18 cellular contexts compared by ENCODE assay signal in genomic region chr1:9298282-9298681, GRCh38. TPM values are rescaled to one million over a fixed set of nuclear protein-coding genes. Genes with fewer than 3 reads are reported as not detected.
DNase-seq lines count a peak whose midpoint lies in the region; ATAC-seq, FAIRE-seq and TF ChIP-seq lines count a peak whose summit lies in the region.
"Had no signal": no experiment of that assay in that cellular context is flagged by ENCODE, and none has a peak within 500 bp of the region (broad histone marks: within the 10 kb centered on the region; RNA-seq: fewer than 3 reads in every experiment).

No MANE protein-coding gene starts in this region.

- peaks cover 87% of the 10 kb centered on the region for H4K20me1 ChIP-seq in Loucy (ENCODE audit: insufficient read depth, low read length, poor library complexity, severe bottlenecking)
- H4K20me1 ChIP-seq in K562 (replicated peaks; ENCODE audit: control insufficient read depth, insufficient read depth, low read length) = 0 out of 2 replicates have a peak, but pooled peaks cover 12% of the 10 kb centered on the region

- FAIRE-seq in K562 (lab: Jason Lieb, UNC) = no peak
- FAIRE-seq: G401.6 had no signal

- H3K4me1 Mint-ChIP-seq in Caco-2 (ENCODE audit: low read depth, unreplicated experiment) = peaks cover 27% of the 10 kb centered on the region

- BruUV-seq in Caco-2 (replicated peaks; lab: Mats Ljungman, UMichigan) = no TSS peak
- BruUV-seq in K562 (replicated peaks; lab: Mats Ljungman, UMichigan) = no TSS peak

- no peak for TF ChIP-seq RAD21 in K562 (CRISPR knock-in tag; conservative IDR thresholded peaks at IDR 0.05 in 1 of 2, IDR thresholded peaks at IDR 0.05 in 1 of 2)

- intact Hi-C loops in Caco-2 (cut with micrococcal nuclease; ENCODE audit: unreplicated experiment) = no loop called here
- intact Hi-C loops in K562 (cut with micrococcal nuclease) = no loop called here
- intact Hi-C loops in thyroid gland (cut with DNase I) = no loop called here

- in situ Hi-C loops in K562 (cut with MboI) = no loop called here

- TF ChIP-seq POLR2A in K562 (conservative IDR thresholded peaks at IDR 0.05) = no peak
- no peak for TF ChIP-seq POLR2A in thyroid gland (IDR thresholded peaks at IDR 0.05)

- no peaks in the 10 kb centered on the region for H3K9me1 ChIP-seq in K562 (ENCODE audit: control insufficient read depth, insufficient read depth, low read length)

- H3K27me3 ChIP-seq in Caco-2 (replicated peaks; ENCODE audit: control insufficient read depth, insufficient read depth, low read length) = no peaks in the 10 kb centered on the region
- no peaks in the 10 kb centered on the region for H3K27me3 ChIP-seq in Loucy (ENCODE audit: insufficient read depth, low read length, poor library complexity, severe bottlenecking)
- peaks cover 20 to 41% of the 10 kb centered on the region in 2 experiments; a peak in 4 of 5 replicates for H3K27me3 ChIP-seq in K562 (ENCODE audit: control insufficient read depth in 2 of 2, insufficient read depth in 2 of 2, low read length in 2 of 2)
- no peaks in the 10 kb centered on the region for H3K27me3 ChIP-seq in thyroid gland
- H3K27me3 ChIP-seq: BE2C had no signal

- peak overlapping the region; percentile 93 for H3K27ac Mint-ChIP-seq in Caco-2 (ENCODE audit: unreplicated experiment)
- H3K27ac Mint-ChIP-seq: CD8-positive, alpha-beta memory T cell had no signal

- DNase-seq in Caco-2 (no peak), K562 (ENCODE audit: extremely low read depth in 1 of 4, low spot score in 3 of 4) (no peak), thyroid gland (no peak), mesenteric fat pad (ENCODE audit: low spot score) (no peak)
- no peak for DNase-seq in stimulated activated CD4-positive, alpha-beta T cell treated with anti-CD3 and anti-CD28 coated beads, Interleukin-15, amount 100 ng/mL, for 24 hours
- DNase-seq: ACHN; BE2C; C1 segment of cervical spinal cord; CD4-positive, CD25-positive, alpha-beta regulatory T cell; CD8-positive, alpha-beta memory T cell; DMS53; GOT3; H7 had no signal

- 0% methylated on average over 3 of the region's 3 CpGs for WGBS in K562 (ENCODE audit: insufficient coverage, low coverage, missing lambda C conversion rate)
- WGBS in thyroid gland, 2 donors = 67 to 75% methylated on average over 3 of the region's 3 CpGs

- H3K27ac ChIP-seq in K562 (ENCODE audit: extremely low read depth, low read depth, low read length) = no peak overlapping the region
- peak overlapping the region in 2 of 3 donors; percentile 62 to 72 for H3K27ac ChIP-seq in thyroid gland
- H3K27ac ChIP-seq: KMS-11 had no signal

- no peaks in the 10 kb centered on the region for H3F3A ChIP-seq in Loucy (ENCODE audit: low read depth)

- no peak for TF ChIP-seq CTCF in Caco-2 (IDR thresholded peaks at IDR 0.05; ENCODE audit: insufficient read depth in 1 of 2, low read depth in 1 of 2, low read length in 1 of 2, severe bottlenecking in 1 of 2, unreplicated experiment in 1 of 2)
- no peak for TF ChIP-seq CTCF in Loucy (conservative IDR thresholded peaks at IDR 0.05; ENCODE audit: low read length)
- TF ChIP-seq CTCF in K562 (IDR thresholded peaks at IDR 0.05 in 2 of 3, conservative IDR thresholded peaks at IDR 0.05 in 1 of 3; ENCODE audit: insufficient read depth in 2 of 3, low read depth in 1 of 3, low read length in 3 of 3) = no peak
- TF ChIP-seq CTCF in thyroid gland (IDR thresholded peaks at IDR 0.05) = no peak

- H3K4me1 ChIP-seq in Caco-2 = peaks cover 56% of the 10 kb centered on the region
- peaks cover 76% of the 10 kb centered on the region for H3K4me1 ChIP-seq in Loucy (ENCODE audit: insufficient read depth, low read length, poor library complexity, severe bottlenecking)
- H3K4me1 ChIP-seq in K562 (replicated peaks in 1 of 2; ENCODE audit: control insufficient read depth in 2 of 2, insufficient read depth in 2 of 2, low read length in 2 of 2) = peaks cover 6 to 14% of the 10 kb centered on the region in 2 experiments; a peak in 4 of 5 replicates
- peaks cover 68 to 85% of the 10 kb centered on the region in 2 donors for H3K4me1 ChIP-seq in thyroid gland
- H3K4me1 ChIP-seq: BE2C had no signal

- H3K27me3 Mint-ChIP-seq in Caco-2 (ENCODE audit: insufficient read depth, unreplicated experiment) = no peaks in the 10 kb centered on the region
- H3K27me3 Mint-ChIP-seq: CD4-positive, CD25-positive, alpha-beta regulatory T cell; CD8-positive, alpha-beta memory T cell had no signal

- TF ChIP-seq EP300 in K562 (IDR thresholded peaks at IDR 0.05; ENCODE audit: low read length) = no peak

- H3K36me3 Mint-ChIP-seq in Caco-2 (ENCODE audit: insufficient read depth, unreplicated experiment) = peaks cover 18% of the 10 kb centered on the region

- H3K9me3 ChIP-seq in Caco-2 (no peaks in the 10 kb centered on the region), Loucy (ENCODE audit: insufficient read depth, low read depth, low read length) (no peaks in the 10 kb centered on the region), K562 (replicated peaks; ENCODE audit: control insufficient read depth, insufficient read depth, low read depth, low read length) (no peaks in the 10 kb centered on the region), thyroid gland (no peaks in the 10 kb centered on the region)
- H3K9me3 ChIP-seq: BE2C had no signal

- H2AFZ ChIP-seq in Loucy (ENCODE audit: low read length) (no peak overlapping the region), K562 (ENCODE audit: low read depth, low read length) (no peak overlapping the region)

- ATAC-seq in K562 (no peak), GM21447 (IDR thresholded peaks at IDR 0.05; ENCODE audit: unreplicated experiment) (no peak)
- ATAC-seq: HCT116 had no signal

- H3K4me3 Mint-ChIP-seq in Caco-2 (ENCODE audit: unreplicated experiment) = no peak overlapping the region
- H3K4me3 Mint-ChIP-seq: CD8-positive, alpha-beta memory T cell had no signal

- POLR2A ChIA-PET in Caco-2 (lab: Charles Lee) = no interaction called here
- POLR2A ChIA-PET in K562 (lab: Yijun Ruan, JAX) = interaction anchor here (2.1 kb wide), 1 partner anchor 9 kb away, joined by 4 read pairs; no protein-coding TSS in a partner anchor

- H3K9me3 Mint-ChIP-seq in Caco-2 (ENCODE audit: unreplicated experiment) = no peaks in the 10 kb centered on the region
- H3K9me3 Mint-ChIP-seq: CD4-positive, CD25-positive, alpha-beta regulatory T cell; CD8-positive, alpha-beta memory T cell had no signal

- H3K79me2 ChIP-seq in Loucy (ENCODE audit: insufficient read depth, low read length) = peaks cover 98% of the 10 kb centered on the region
- no peaks in the 10 kb centered on the region for H3K79me2 ChIP-seq in K562 (ENCODE audit: control insufficient read depth, insufficient read depth, low read length)

- H3K4me2 ChIP-seq in Loucy (ENCODE audit: low read depth, low read length, poor library complexity, severe bottlenecking) (peak overlapping the region; percentile 100), K562 (ENCODE audit: insufficient read depth, low read length) (no peak overlapping the region)
- H3K4me2 ChIP-seq: KMS-11 had no signal

- no peak overlapping the region for H3K9ac ChIP-seq in Loucy (ENCODE audit: low read depth, low read length, poor library complexity, severe bottlenecking)
- no peak overlapping the region for H3K9ac ChIP-seq in K562 (ENCODE audit: insufficient read depth in 1 of 2, low read depth in 2 of 2, low read length in 2 of 2)
- H3K9ac ChIP-seq: KMS-11 had no signal

- H3K4me3 ChIP-seq in Caco-2 (ENCODE audit: low read depth, low read length) (no peak overlapping the region), Loucy (ENCODE audit: low read length, poor library complexity, severe bottlenecking) (no peak overlapping the region), K562 (no peak overlapping the region), thyroid gland (replicated peaks in 1 of 3) (no peak overlapping the region)

- CTCF ChIA-PET in Caco-2 (lab: Charles Lee) (no interaction called here), K562 (lab: Yijun Ruan, JAX; ENCODE audit: low intra/inter-chr PET ratio) (no interaction called here)

- no peaks in the 10 kb centered on the region for H3K9me2 ChIP-seq in Loucy (replicated peaks; ENCODE audit: low read depth, low read length)

- H3K36me3 ChIP-seq in Caco-2 (ENCODE audit: control insufficient read depth, insufficient read depth, low read length) = peaks cover 4% of the 10 kb centered on the region; the same call in 1 of the 2 replicates
- H3K36me3 ChIP-seq in Loucy (ENCODE audit: insufficient read depth, low read length) = peaks cover 4% of the 10 kb centered on the region; the same call in 1 of the 2 replicates
- H3K36me3 ChIP-seq in K562 (ENCODE audit: control insufficient read depth, insufficient read depth, low read length) = no peaks in the 10 kb centered on the region
- H3K36me3 ChIP-seq in thyroid gland = no peaks in the 10 kb centered on the region
- H3K36me3 ChIP-seq: BE2C had no signal

TF ChIP-seq in K562, 482 proteins besides CTCF, POLR2A, EP300 and RAD21:
- TF ChIP-seq COPS2 (conservative IDR thresholded peaks at IDR 0.05) (no peak), ZNF24 (IDR thresholded peaks at IDR 0.05) (peak; percentile 98), ZNF212 (CRISPR knock-in tag; IDR thresholded peaks at IDR 0.05) (no peak)

RNA-seq across cellular contexts. Expression of gene SPSB1, which starts 5.6 kb away (rescaled TPM):
- total RNA-seq in Caco-2 (2022) = 12.8 and 18.2 TPM in 2 replicates
- not detected in 2 replicates for total RNA-seq in K562 (2011; cell fraction: chromatin; rRNA removed; ENCODE audit: low replicate concordance)
- 0.33 TPM in 1 of 2 replicates, not detected in the other for total RNA-seq in K562 (2011; cell fraction: nucleolus; rRNA removed)
- not detected in 2 replicates for total RNA-seq in K562 (2011; cell fraction: nucleoplasm; rRNA removed)
- 0.08 TPM in 1 of 2 replicates, not detected in the other for total RNA-seq in K562 (2014; rRNA removed)
- not detected in 2 replicates for total RNA-seq in K562 (2014; rRNA removed; fragmentation: Illumina TruSeq; extraction: Trizol)
- 0.08 TPM in 1 of 2 replicates, not detected in the other for total RNA-seq in K562 (2015; rRNA removed; fragmentation: Illumina TruSeq; extraction: Trizol)
- 0.22 and 0.35 TPM in 2 replicates for total RNA-seq in K562 (2021)
- polyA plus RNA-seq in K562 (2011; rRNA removed) = 0.09 and 0.14 TPM in 2 replicates
- polyA plus RNA-seq in K562 (2011; cell fraction: cytosol; rRNA removed) = 0.04 and 0.15 TPM in 2 replicates
- polyA plus RNA-seq in K562 (2011; cell fraction: nucleus; rRNA removed) = 0.17 TPM in 1 of 2 replicates, not detected in the other
- 0.09 and 0.10 TPM in 2 replicates for polyA plus RNA-seq in K562 (2012)
- polyA plus RNA-seq in K562 (2014; fragmentation: Illumina TruSeq; extraction: Trizol) = 0.22 TPM in 1 of 2 replicates, not detected in the other
- under 1 TPM in 1 of 2 experiments, not detected in 1; 0.06 TPM for polyA plus RNA-seq in K562 (2014; fragmentation: Nextera tagmentation; extraction: Ambion mirVana)
- polyA plus RNA-seq in K562 (2014; rRNA removed) = 0.65 TPM in 1 of 2 replicates, not detected in the other
- 0.12 TPM in 1 of 2 replicates, not detected in the other for polyA minus RNA-seq in K562 (2011; rRNA and poly(A)+ RNA removed)
- polyA minus RNA-seq in K562 (2011; cell fraction: cytosol; rRNA and poly(A)+ RNA removed) = 0.55 TPM in 1 of 2 replicates, not detected in the other
- polyA minus RNA-seq in K562 (2011; cell fraction: nucleus; rRNA and poly(A)+ RNA removed) = 0.11 TPM in 1 of 2 replicates, not detected in the other
- 10 to 100 TPM; 30.5 to 65.0 (median 36.2) TPM for total RNA-seq in thyroid gland
- total RNA-seq in mesenteric fat pad = 48.8 TPM

Comparison
In these comparisons a context has a peak if more than half of its experiments do, and no peak if none do; other contexts are left out.
1. RNA of gene SPSB1, which starts 5.6 kb away (total RNA-seq): 48.8 TPM in mesenteric fat pad (single experiment), 30.5 to 65.0 TPM in thyroid gland and 12.8 to 18.2 TPM in Caco-2; 0.08 to 0.35 TPM in K562; every median in the first group is over 10 times any median in the second.